Comparison of ENCODE assay signal across 8 cellular contexts in genomic region chr14:78933948-78934524, GRCh38.
DNase-seq lines count a peak whose midpoint lies in the region; ATAC-seq, FAIRE-seq and TF ChIP-seq lines count a peak whose summit lies in the region.

No MANE protein-coding gene starts in this region.

- H3K9me3 Mint-ChIP-seq in Calu3 (ENCODE audit: low read depth, unreplicated experiment), result no peaks in the 10 kb centered on the region

- peaks cover 17% of the 10 kb centered on the region for H3K27me3 Mint-ChIP-seq in Calu3 (ENCODE audit: unreplicated experiment)

- H3K9ac ChIP-seq in SU-DHL-6 (ENCODE audit: low read length), result no peak overlapping the region

- H3K9me2 ChIP-seq in SU-DHL-6 (replicated peaks; ENCODE audit: insufficient read depth, low read length), result no peaks in the 10 kb centered on the region

- no peaks in the 10 kb centered on the region for H3K36me3 ChIP-seq in SU-DHL-6 (ENCODE audit: low read length)

- no peaks in the 10 kb centered on the region for H3K79me2 ChIP-seq in SU-DHL-6 (ENCODE audit: insufficient read depth, low read length)

- TF ChIP-seq CTCF in Calu3 (IDR thresholded peaks at IDR 0.05; ENCODE audit: unreplicated experiment) (no peak), SU-DHL-6 (IDR thresholded peaks at IDR 0.05; ENCODE audit: insufficient read depth, low read length, poor library complexity, severe bottlenecking) (peak; percentile 28)

- H3K9me3 ChIP-seq in SU-DHL-6 (ENCODE audit: insufficient read depth, low read length), result no peaks in the 10 kb centered on the region

- DNase-seq in Calu3 (peak; percentile 5), HPDE6-E6E7 (ENCODE audit: extremely low spot score) (peak; percentile 13), left colon (no peak), middle frontal gyrus (ENCODE audit: extremely low spot score, low spot score) (no peak), activated T-cell treated with anti-CD3 and anti-CD28 coated beads for 4 hours (no peak)
- DNase-seq in stimulated activated CD4-positive, alpha-beta T cell treated with anti-CD3 and anti-CD28 coated beads, Interleukin-4, amount 100 ng/mL, for 1 hour, result no peak

- FAIRE-seq in islet of Langerhans (lab: Jason Lieb, UNC), result peak; percentile 56

- H2AFZ ChIP-seq in SU-DHL-6 (ENCODE audit: low read depth, low read length, severe bottlenecking), result no peak overlapping the region

- BruUV-seq in Calu3 (replicated peaks; lab: Mats Ljungman, UMichigan), result no TSS peak

- H3F3A ChIP-seq in SU-DHL-6 (ENCODE audit: insufficient read depth), result no peaks in the 10 kb centered on the region

- H3K27ac ChIP-seq in SU-DHL-6 (ENCODE audit: low read depth, low read length), result no peak overlapping the region

- H3K36me3 Mint-ChIP-seq in Calu3 (ENCODE audit: insufficient read depth, unreplicated experiment), result no peaks in the 10 kb centered on the region

- no peak for ATAC-seq in left colon

- no peaks in the 10 kb centered on the region for H4K20me1 ChIP-seq in SU-DHL-6 (ENCODE audit: low read depth, low read length)

- CTCF ChIA-PET in Calu3 (lab: Charles Lee), result interaction anchor here (0.6 to 1.3 kb wide), 13 partner anchors 15 to 1651 kb away, joined by 3 to 8 read pairs (median 4); no protein-coding TSS in a partner anchor

- H3K4me3 ChIP-seq in SU-DHL-6 (ENCODE audit: insufficient read depth, low read length, poor library complexity, severe bottlenecking), result no peak overlapping the region

- H3K4me3 Mint-ChIP-seq in Calu3 (ENCODE audit: low read depth, unreplicated experiment), result no peak overlapping the region

- no peaks in the 10 kb centered on the region for H3K4me1 Mint-ChIP-seq in Calu3 (ENCODE audit: low read depth, unreplicated experiment)

- no peak overlapping the region for H3K4me2 ChIP-seq in SU-DHL-6 (ENCODE audit: low read depth, low read length, poor library complexity, severe bottlenecking)

- no peak overlapping the region for H3K27ac Mint-ChIP-seq in Calu3 (ENCODE audit: unreplicated experiment)

- intact Hi-C loops in Calu3 (cut with micrococcal nuclease; ENCODE audit: unreplicated experiment) (no loop called here), left colon (cut with DNase I, micrococcal nuclease) (no loop called here)

- H3K27me3 ChIP-seq in SU-DHL-6 (ENCODE audit: low read length), result no peaks in the 10 kb centered on the region

Comparison
In these comparisons a context has a peak if more than half of its experiments do, and no peak if none do; other contexts are left out.
1. DNase-seq: peak in Calu3 (single experiment) and HPDE6-E6E7 (single experiment); none in stimulated activated CD4-positive, alpha-beta T cell treated with anti-CD3 and anti-CD28 coated beads, Interleukin-4, amount 100 ng/mL, for 1 hour (single experiment), left colon (0 of 2), middle frontal gyrus (single experiment) and activated T-cell treated with anti-CD3 and anti-CD28 coated beads for 4 hours (single experiment).